ENCODE assay signal across 15 cellular contexts in genomic region chr5:69295088-69295754, GRCh38. TPM values are rescaled to one million over a fixed set of nuclear protein-coding genes. Genes with fewer than 3 reads are reported as not detected.
A peak's percentile ranks its signal among the peaks of the same experiment; 100 is the strongest.
DNase-seq lines count a peak whose midpoint lies in the region; ATAC-seq, FAIRE-seq and TF ChIP-seq lines count a peak whose summit lies in the region.
"Had no signal": no experiment of that assay in that cellular context is flagged by ENCODE, and none has a peak within 500 bp of the region (broad histone marks: within the 10 kb centered on the region; RNA-seq: fewer than 3 reads in every experiment).

No MANE protein-coding gene starts in this region.

- no peak for FAIRE-seq in GM12891 (lab: Jason Lieb, UNC)
- FAIRE-seq: frontal cortex had no signal

- DNase-seq in activated T-cell treated with anti-CD3 and anti-CD28 coated beads, Interleukin-2, amount 50 U/mL, for 24 hours = no peak
- DNase-seq in activated T-cell treated with anti-CD3 and anti-CD28 coated beads, Interleukin-2, amount 50 U/mL, for 4 hours = no peak
- DNase-seq in fibroblast of peridontal ligament (ENCODE audit: extremely low read depth) = peak; percentile 55
- no peak for DNase-seq in stimulated activated effector memory CD8-positive, alpha-beta T cell treated with anti-CD3 and anti-CD28 coated beads, Interleukin-12 subunit alpha, Interleukin-12 subunit beta, amount 100 ng/mL, for 72 hours (ENCODE audit: low spot score in 2 of 2)
- no peak for DNase-seq in NCI-H1436 treated with DMSO at 0.1 percent for 48 hours (lab: John Stamatoyannopoulos, UW)
- DNase-seq in GM12891 (ENCODE audit: insufficient read length, low spot score) = no peak
- no peak for DNase-seq in stimulated activated CD4-positive, alpha-beta T cell treated with anti-CD3 and anti-CD28 coated beads, Interleukin-4, amount 100 ng/mL, for 1 hour
- DNase-seq: central memory CD4-positive, alpha-beta T cell; left ventricle myocardium superior; NCI-H146; stimulated activated CD4-positive, alpha-beta T cell treated with anti-CD3 and anti-CD28 coated beads, Interleukin-4, amount 100 ng/mL, for 4 hours; T-helper 17 cell had no signal

- no peaks in the 10 kb centered on the region for H3K9me3 Mint-ChIP-seq in activated T-cell treated with anti-CD3 and anti-CD28 coated beads, Interleukin-2, amount 50 U/mL, for 24 hours
- H3K9me3 Mint-ChIP-seq in activated T-cell treated with anti-CD3 and anti-CD28 coated beads, Interleukin-2, amount 50 U/mL, for 4 hours = no peaks in the 10 kb centered on the region
- H3K9me3 Mint-ChIP-seq in activated T-helper 17 cell treated with anti-CD3 and anti-CD28 coated beads, Interleukin-2, amount 50 U/mL, for 72 hours = no peaks in the 10 kb centered on the region
- no peaks in the 10 kb centered on the region for H3K9me3 Mint-ChIP-seq in stimulated activated effector memory CD8-positive, alpha-beta T cell treated with anti-CD3 and anti-CD28 coated beads, Interleukin-12 subunit alpha, Interleukin-12 subunit beta, amount 100 ng/mL, for 72 hours

- H3K4me3 Mint-ChIP-seq in activated T-cell treated with anti-CD3 and anti-CD28 coated beads, Interleukin-2, amount 50 U/mL, for 24 hours = no peak overlapping the region
- H3K4me3 Mint-ChIP-seq in activated T-cell treated with anti-CD3 and anti-CD28 coated beads, Interleukin-2, amount 50 U/mL, for 4 hours = no peak overlapping the region
- peak overlapping the region; percentile 50 for H3K4me3 Mint-ChIP-seq in activated T-helper 17 cell treated with anti-CD3 and anti-CD28 coated beads, Interleukin-2, amount 50 U/mL, for 72 hours
- H3K4me3 Mint-ChIP-seq in stimulated activated effector memory CD8-positive, alpha-beta T cell treated with anti-CD3 and anti-CD28 coated beads, Interleukin-12 subunit alpha, Interleukin-12 subunit beta, amount 100 ng/mL, for 72 hours = no peak overlapping the region
- H3K4me3 Mint-ChIP-seq: T-helper 17 cell had no signal

- TF ChIP-seq POLR2A in GM12891 (IDR thresholded peaks at IDR 0.05; ENCODE audit: low read depth, low read length) = no peak

- no peaks in the 10 kb centered on the region for H3K27me3 Mint-ChIP-seq in activated T-cell treated with anti-CD3 and anti-CD28 coated beads, Interleukin-2, amount 50 U/mL, for 24 hours
- H3K27me3 Mint-ChIP-seq in activated T-cell treated with anti-CD3 and anti-CD28 coated beads, Interleukin-2, amount 50 U/mL, for 4 hours (ENCODE audit: low read depth) = no peaks in the 10 kb centered on the region
- no peaks in the 10 kb centered on the region for H3K27me3 Mint-ChIP-seq in activated T-helper 17 cell treated with anti-CD3 and anti-CD28 coated beads, Interleukin-2, amount 50 U/mL, for 72 hours
- H3K27me3 Mint-ChIP-seq: T-helper 17 cell had no signal

- ATAC-seq in activated T-cell treated with anti-CD3 and anti-CD28 coated beads, Interleukin-2, amount 50 U/mL, for 4 hours = no peak
- peak; percentile 78 for ATAC-seq in activated T-helper 17 cell treated with anti-CD3 and anti-CD28 coated beads, Interleukin-2, amount 50 U/mL, for 72 hours (replicated peaks)
- ATAC-seq in stimulated activated effector memory CD8-positive, alpha-beta T cell treated with anti-CD3 and anti-CD28 coated beads, Interleukin-12 subunit alpha, Interleukin-12 subunit beta, amount 100 ng/mL, for 72 hours = peak; percentile 65
- ATAC-seq: left ventricle myocardium superior, T-helper 17 cell had no signal

- H3K27ac Mint-ChIP-seq in activated T-cell treated with anti-CD3 and anti-CD28 coated beads, Interleukin-2, amount 50 U/mL, for 24 hours = peak overlapping the region; percentile 15
- peak overlapping the region; percentile 75 for H3K27ac Mint-ChIP-seq in activated T-helper 17 cell treated with anti-CD3 and anti-CD28 coated beads, Interleukin-2, amount 50 U/mL, for 72 hours
- peak overlapping the region; percentile 61 for H3K27ac Mint-ChIP-seq in stimulated activated effector memory CD8-positive, alpha-beta T cell treated with anti-CD3 and anti-CD28 coated beads, Interleukin-12 subunit alpha, Interleukin-12 subunit beta, amount 100 ng/mL, for 72 hours
- H3K27ac Mint-ChIP-seq: T-helper 17 cell had no signal

- peaks cover 40% of the 10 kb centered on the region for H3K36me3 Mint-ChIP-seq in activated T-cell treated with anti-CD3 and anti-CD28 coated beads, Interleukin-2, amount 50 U/mL, for 24 hours (ENCODE audit: low read depth)
- peaks cover 27% of the 10 kb centered on the region for H3K36me3 Mint-ChIP-seq in activated T-cell treated with anti-CD3 and anti-CD28 coated beads, Interleukin-2, amount 50 U/mL, for 4 hours (ENCODE audit: insufficient read depth)
- peaks cover 24% of the 10 kb centered on the region for H3K36me3 Mint-ChIP-seq in activated T-helper 17 cell treated with anti-CD3 and anti-CD28 coated beads, Interleukin-2, amount 50 U/mL, for 72 hours (ENCODE audit: low read depth)
- peaks cover 23% of the 10 kb centered on the region for H3K36me3 Mint-ChIP-seq in stimulated activated effector memory CD8-positive, alpha-beta T cell treated with anti-CD3 and anti-CD28 coated beads, Interleukin-12 subunit alpha, Interleukin-12 subunit beta, amount 100 ng/mL, for 72 hours

- no peaks in the 10 kb centered on the region for H3K4me1 Mint-ChIP-seq in activated T-cell treated with anti-CD3 and anti-CD28 coated beads, Interleukin-2, amount 50 U/mL, for 24 hours (ENCODE audit: low read depth)
- H3K4me1 Mint-ChIP-seq in activated T-cell treated with anti-CD3 and anti-CD28 coated beads, Interleukin-2, amount 50 U/mL, for 4 hours (ENCODE audit: low read depth) = no peaks in the 10 kb centered on the region
- H3K4me1 Mint-ChIP-seq in activated T-helper 17 cell treated with anti-CD3 and anti-CD28 coated beads, Interleukin-2, amount 50 U/mL, for 72 hours = no peaks in the 10 kb centered on the region
- H3K4me1 Mint-ChIP-seq in stimulated activated effector memory CD8-positive, alpha-beta T cell treated with anti-CD3 and anti-CD28 coated beads, Interleukin-12 subunit alpha, Interleukin-12 subunit beta, amount 100 ng/mL, for 72 hours = no peaks in the 10 kb centered on the region
- H3K4me1 Mint-ChIP-seq: T-helper 17 cell had no signal

TF ChIP-seq in GM12891, 5 proteins besides CTCF, POLR2A, EP300 and RAD21:
- TF ChIP-seq TAF1 (IDR thresholded peaks at IDR 0.05; ENCODE audit: low read depth, low read length) (no peak), POLR2AphosphoS5 (IDR thresholded peaks at IDR 0.05; ENCODE audit: low read depth, low read length) (no peak), SPI1 (IDR thresholded peaks at IDR 0.05; ENCODE audit: low read depth, low read length) (no peak), PAX5 (IDR thresholded peaks at IDR 0.05; ENCODE audit: insufficient read depth, low read length, severe bottlenecking) (no peak)

RNA-seq across cellular contexts. Expression of gene CCDC125, which starts 37.4 kb away (rescaled TPM):
- 1 to 10 TPM; 6.3 to 7.9 (median 7.2) TPM for total RNA-seq in activated T-cell treated with anti-CD3 and anti-CD28 coated beads, Interleukin-2, amount 50 U/mL, for 4 hours
- 10 to 100 TPM; 12.6 to 17.8 TPM for total RNA-seq in activated T-helper 17 cell treated with anti-CD3 and anti-CD28 coated beads, Interleukin-2, amount 50 U/mL, for 72 hours
- polyA plus RNA-seq in GM12891 (2012; ENCODE audit: low read depth, missing spikeins) = 6.6 TPM
- total RNA-seq: G401 had no signal

Comparison
In these comparisons a context has a peak if more than half of its experiments do, and no peak if none do; other contexts are left out.
1. H3K27ac Mint-ChIP-seq: peak in every context shown above with its lines; median percentile 75 in activated T-helper 17 cell treated with anti-CD3 and anti-CD28 coated beads, Interleukin-2, amount 50 U/mL, for 72 hours; 61 in stimulated activated effector memory CD8-positive, alpha-beta T cell treated with anti-CD3 and anti-CD28 coated beads, Interleukin-12 subunit alpha, Interleukin-12 subunit beta, amount 100 ng/mL, for 72 hours; 15 in activated T-cell treated with anti-CD3 and anti-CD28 coated beads, Interleukin-2, amount 50 U/mL, for 24 hours.
2. ATAC-seq: peak in activated T-helper 17 cell treated with anti-CD3 and anti-CD28 coated beads, Interleukin-2, amount 50 U/mL, for 72 hours (single experiment) and stimulated activated effector memory CD8-positive, alpha-beta T cell treated with anti-CD3 and anti-CD28 coated beads, Interleukin-12 subunit alpha, Interleukin-12 subunit beta, amount 100 ng/mL, for 72 hours (single experiment); none in activated T-cell treated with anti-CD3 and anti-CD28 coated beads, Interleukin-2, amount 50 U/mL, for 4 hours (0 of 2).